In the genomic region with DNA sequence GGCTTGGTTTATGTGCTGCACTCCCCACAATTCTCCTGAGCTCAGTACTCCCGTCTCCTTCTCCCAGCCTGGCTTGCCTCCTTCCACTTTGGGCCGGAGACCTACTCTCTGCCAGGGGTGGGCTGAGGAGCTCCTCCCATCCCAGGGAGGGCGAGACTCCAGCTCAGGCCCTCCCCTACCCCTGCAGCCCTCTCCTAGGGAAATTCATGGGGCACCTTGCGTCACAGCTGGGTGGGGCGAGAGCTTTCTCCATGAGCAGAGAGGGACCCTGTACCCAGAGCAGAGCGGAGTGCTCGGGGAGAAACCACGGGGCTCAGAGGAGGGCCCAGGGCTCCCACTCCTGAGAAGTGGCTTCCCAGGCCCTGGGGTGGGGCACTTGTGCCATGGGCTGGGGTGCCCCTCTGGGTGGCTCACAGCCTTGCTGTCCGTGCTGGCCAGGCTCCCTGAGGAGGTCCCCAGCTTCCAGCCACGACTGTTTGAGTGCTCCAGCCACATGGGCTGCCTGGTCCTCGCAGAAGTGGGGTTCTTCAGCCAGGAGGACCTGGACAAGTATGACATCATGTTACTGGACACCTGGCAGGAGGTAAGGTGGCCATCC, we compare ENCODE assay signal across 1 cellular context.
TF ChIP-seq lines count a peak whose summit lies in the region.

No MANE protein-coding gene starts in this region.

TF ChIP-seq in HepG2, 621 proteins besides CTCF, POLR2A, EP300 and RAD21 (continued from another document and continues in another):
- TF ChIP-seq, protein P1, sequence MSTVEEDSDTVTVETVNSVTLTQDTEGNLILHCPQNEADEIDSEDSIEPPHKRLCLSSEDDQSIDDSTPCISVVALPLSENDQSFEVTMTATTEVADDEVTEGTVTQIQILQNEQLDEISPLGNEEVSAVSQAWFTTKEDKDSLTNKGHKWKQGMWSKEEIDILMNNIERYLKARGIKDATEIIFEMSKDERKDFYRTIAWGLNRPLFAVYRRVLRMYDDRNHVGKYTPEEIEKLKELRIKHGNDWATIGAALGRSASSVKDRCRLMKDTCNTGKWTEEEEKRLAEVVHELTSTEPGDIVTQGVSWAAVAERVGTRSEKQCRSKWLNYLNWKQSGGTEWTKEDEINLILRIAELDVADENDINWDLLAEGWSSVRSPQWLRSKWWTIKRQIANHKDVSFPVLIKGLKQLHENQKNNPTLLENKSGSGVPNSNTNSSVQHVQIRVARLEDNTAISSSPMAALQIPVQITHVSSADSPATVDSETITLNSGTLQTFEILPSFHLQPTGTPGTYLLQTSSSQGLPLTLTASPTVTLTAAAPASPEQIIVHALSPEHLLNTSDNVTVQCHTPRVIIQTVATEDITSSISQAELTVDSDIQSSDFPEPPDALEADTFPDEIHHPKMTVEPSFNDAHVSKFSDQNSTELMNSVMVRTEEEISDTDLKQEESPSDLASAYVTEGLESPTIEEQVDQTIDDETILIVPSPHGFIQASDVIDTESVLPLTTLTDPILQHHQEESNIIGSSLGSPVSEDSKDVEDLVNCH (CRISPR knock-in tag; IDR thresholded peaks at IDR 0.05): 0 out of 2 replicates have a peak, but pooled peaks have one; percentile 37
- TF ChIP-seq GFI1 (CRISPR knock-in tag; IDR thresholded peaks at IDR 0.05; ENCODE audit: borderline replicate concordance) (no peak; the same call in 1 of the 2 replicates), FOXM1 (CRISPR knock-in tag; IDR thresholded peaks at IDR 0.05) (no peak), ZNF225 (CRISPR knock-in tag; IDR thresholded peaks at IDR 0.05) (peak; percentile 85; the same call in 1 of the 2 replicates), ZMYM3 (CRISPR knock-in tag; IDR thresholded peaks at IDR 0.05) (no peak), SNAI1 (CRISPR knock-in tag; IDR thresholded peaks at IDR 0.05; ENCODE audit: borderline replicate concordance) (0 out of 2 replicates have a peak, but pooled peaks have one; percentile 25), ZNF788 (CRISPR knock-in tag; IDR thresholded peaks at IDR 0.05; ENCODE audit: borderline replicate concordance) (0 out of 2 replicates have a peak, but pooled peaks have one; percentile 12), YEATS2 (CRISPR knock-in tag; IDR thresholded peaks at IDR 0.05; ENCODE audit: borderline replicate concordance) (0 out of 2 replicates have a peak, but pooled peaks have one; percentile 4), BRD4 (CRISPR knock-in tag; IDR thresholded peaks at IDR 0.05) (no peak), ZNF101 (CRISPR knock-in tag; IDR thresholded peaks at IDR 0.05; ENCODE audit: borderline replicate concordance, low read depth) (no peak), FLYWCH1 (CRISPR knock-in tag; IDR thresholded peaks at IDR 0.05) (no peak), MTF1 (CRISPR knock-in tag; IDR thresholded peaks at IDR 0.05) (no peak), TGIF2 (CRISPR knock-in tag; IDR thresholded peaks at IDR 0.05) (no peak), REPIN1 (CRISPR knock-in tag; IDR thresholded peaks at IDR 0.05; ENCODE audit: borderline replicate concordance, low read depth) (peak; percentile 53), ZNF746 (CRISPR knock-in tag; IDR thresholded peaks at IDR 0.05) (peak; percentile 25; the same call in 1 of the 2 replicates), ZNF614 (CRISPR knock-in tag; IDR thresholded peaks at IDR 0.05; ENCODE audit: borderline replicate concordance) (no peak), ZC3H13 (CRISPR knock-in tag; IDR thresholded peaks at IDR 0.05) (0 out of 2 replicates have a peak, but pooled peaks have one; percentile 32), ZNF44 (CRISPR knock-in tag; IDR thresholded peaks at IDR 0.05) (no peak), ZNF607 (CRISPR knock-in tag; IDR thresholded peaks at IDR 0.05; ENCODE audit: borderline replicate concordance) (0 out of 2 replicates have a peak, but pooled peaks have one; percentile 10), ZSCAN31 (CRISPR knock-in tag; IDR thresholded peaks at IDR 0.05; ENCODE audit: low read depth) (0 out of 2 replicates have a peak, but pooled peaks have one; percentile 58), POLR2AphosphoS5 (IDR thresholded peaks at IDR 0.05; ENCODE audit: low read depth, low read length) (peak; percentile 62), DPF2 (CRISPR knock-in tag; IDR thresholded peaks at IDR 0.05; ENCODE audit: borderline replicate concordance, low read depth) (0 out of 2 replicates have a peak, but pooled peaks have one; percentile 22), ZNF883 (CRISPR knock-in tag; IDR thresholded peaks at IDR 0.05; ENCODE audit: not compliant biosample characterization) (peak; percentile 32), ZFP37 (CRISPR knock-in tag; IDR thresholded peaks at IDR 0.05; ENCODE audit: borderline replicate concordance) (no peak), NR3C1 (CRISPR knock-in tag; IDR thresholded peaks at IDR 0.05) (no peak), ZNF720 (CRISPR knock-in tag; IDR thresholded peaks at IDR 0.05) (no peak), TAF1 (CRISPR knock-in tag; IDR thresholded peaks at IDR 0.05) (no peak), KLF15 (CRISPR knock-in tag; IDR thresholded peaks at IDR 0.05; ENCODE audit: borderline replicate concordance) (no peak), CAMTA2 (CRISPR knock-in tag; IDR thresholded peaks at IDR 0.05; ENCODE audit: borderline replicate concordance) (0 out of 2 replicates have a peak, but pooled peaks have one; percentile 15), ZNF564 (CRISPR knock-in tag; IDR thresholded peaks at IDR 0.05) (no peak), ZSCAN22 (CRISPR knock-in tag; IDR thresholded peaks at IDR 0.05) (no peak)
- TF ChIP-seq, protein P2, sequence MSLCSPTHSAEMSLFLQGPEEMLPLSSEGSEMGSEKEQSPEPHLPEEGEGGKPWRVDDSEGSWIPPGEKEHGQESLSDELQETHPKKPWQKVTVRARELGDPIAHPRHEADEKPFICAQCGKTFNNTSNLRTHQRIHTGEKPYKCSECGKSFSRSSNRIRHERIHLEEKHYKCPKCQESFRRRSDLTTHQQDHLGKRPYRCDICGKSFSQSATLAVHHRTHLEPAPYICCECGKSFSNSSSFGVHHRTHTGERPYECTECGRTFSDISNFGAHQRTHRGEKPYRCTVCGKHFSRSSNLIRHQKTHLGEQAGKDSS (CRISPR knock-in tag; IDR thresholded peaks at IDR 0.05; ENCODE audit: borderline replicate concordance, low read depth): no peak
- TF ChIP-seq, protein P3, sequence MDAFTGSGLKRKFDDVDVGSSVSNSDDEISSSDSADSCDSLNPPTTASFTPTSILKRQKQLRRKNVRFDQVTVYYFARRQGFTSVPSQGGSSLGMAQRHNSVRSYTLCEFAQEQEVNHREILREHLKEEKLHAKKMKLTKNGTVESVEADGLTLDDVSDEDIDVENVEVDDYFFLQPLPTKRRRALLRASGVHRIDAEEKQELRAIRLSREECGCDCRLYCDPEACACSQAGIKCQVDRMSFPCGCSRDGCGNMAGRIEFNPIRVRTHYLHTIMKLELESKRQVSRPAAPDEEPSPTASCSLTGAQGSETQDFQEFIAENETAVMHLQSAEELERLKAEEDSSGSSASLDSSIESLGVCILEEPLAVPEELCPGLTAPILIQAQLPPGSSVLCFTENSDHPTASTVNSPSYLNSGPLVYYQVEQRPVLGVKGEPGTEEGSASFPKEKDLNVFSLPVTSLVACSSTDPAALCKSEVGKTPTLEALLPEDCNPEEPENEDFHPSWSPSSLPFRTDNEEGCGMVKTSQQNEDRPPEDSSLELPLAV (CRISPR knock-in tag; conservative IDR thresholded peaks at IDR 0.05; ENCODE audit: low read depth): 0 out of 2 replicates have a peak, but pooled peaks have one; percentile 4
- TF ChIP-seq, protein P4, sequence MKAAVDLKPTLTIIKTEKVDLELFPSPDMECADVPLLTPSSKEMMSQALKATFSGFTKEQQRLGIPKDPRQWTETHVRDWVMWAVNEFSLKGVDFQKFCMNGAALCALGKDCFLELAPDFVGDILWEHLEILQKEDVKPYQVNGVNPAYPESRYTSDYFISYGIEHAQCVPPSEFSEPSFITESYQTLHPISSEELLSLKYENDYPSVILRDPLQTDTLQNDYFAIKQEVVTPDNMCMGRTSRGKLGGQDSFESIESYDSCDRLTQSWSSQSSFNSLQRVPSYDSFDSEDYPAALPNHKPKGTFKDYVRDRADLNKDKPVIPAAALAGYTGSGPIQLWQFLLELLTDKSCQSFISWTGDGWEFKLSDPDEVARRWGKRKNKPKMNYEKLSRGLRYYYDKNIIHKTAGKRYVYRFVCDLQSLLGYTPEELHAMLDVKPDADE (CRISPR knock-in tag; IDR thresholded peaks at IDR 0.05): no peak
- TF ChIP-seq, protein P5, sequence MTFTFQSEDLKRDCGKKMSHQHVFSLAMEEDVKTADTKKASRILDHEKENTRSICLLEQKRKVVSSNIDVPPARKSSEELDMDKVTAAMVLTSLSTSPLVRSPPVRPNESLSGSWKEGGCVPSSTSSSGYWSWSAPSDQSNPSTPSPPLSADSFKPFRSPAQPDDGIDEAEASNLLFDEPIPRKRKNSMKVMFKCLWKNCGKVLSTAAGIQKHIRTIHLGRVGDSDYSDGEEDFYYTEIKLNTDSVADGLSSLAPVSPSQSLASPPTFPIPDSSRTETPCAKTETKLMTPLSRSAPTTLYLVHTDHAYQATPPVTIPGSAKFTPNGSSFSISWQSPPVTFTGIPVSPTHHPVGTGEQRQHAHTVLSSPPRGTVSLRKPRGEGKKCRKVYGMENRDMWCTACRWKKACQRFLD (CRISPR knock-in tag; IDR thresholded peaks at IDR 0.05; ENCODE audit: borderline replicate concordance): no peak
- TF ChIP-seq, protein P6, sequence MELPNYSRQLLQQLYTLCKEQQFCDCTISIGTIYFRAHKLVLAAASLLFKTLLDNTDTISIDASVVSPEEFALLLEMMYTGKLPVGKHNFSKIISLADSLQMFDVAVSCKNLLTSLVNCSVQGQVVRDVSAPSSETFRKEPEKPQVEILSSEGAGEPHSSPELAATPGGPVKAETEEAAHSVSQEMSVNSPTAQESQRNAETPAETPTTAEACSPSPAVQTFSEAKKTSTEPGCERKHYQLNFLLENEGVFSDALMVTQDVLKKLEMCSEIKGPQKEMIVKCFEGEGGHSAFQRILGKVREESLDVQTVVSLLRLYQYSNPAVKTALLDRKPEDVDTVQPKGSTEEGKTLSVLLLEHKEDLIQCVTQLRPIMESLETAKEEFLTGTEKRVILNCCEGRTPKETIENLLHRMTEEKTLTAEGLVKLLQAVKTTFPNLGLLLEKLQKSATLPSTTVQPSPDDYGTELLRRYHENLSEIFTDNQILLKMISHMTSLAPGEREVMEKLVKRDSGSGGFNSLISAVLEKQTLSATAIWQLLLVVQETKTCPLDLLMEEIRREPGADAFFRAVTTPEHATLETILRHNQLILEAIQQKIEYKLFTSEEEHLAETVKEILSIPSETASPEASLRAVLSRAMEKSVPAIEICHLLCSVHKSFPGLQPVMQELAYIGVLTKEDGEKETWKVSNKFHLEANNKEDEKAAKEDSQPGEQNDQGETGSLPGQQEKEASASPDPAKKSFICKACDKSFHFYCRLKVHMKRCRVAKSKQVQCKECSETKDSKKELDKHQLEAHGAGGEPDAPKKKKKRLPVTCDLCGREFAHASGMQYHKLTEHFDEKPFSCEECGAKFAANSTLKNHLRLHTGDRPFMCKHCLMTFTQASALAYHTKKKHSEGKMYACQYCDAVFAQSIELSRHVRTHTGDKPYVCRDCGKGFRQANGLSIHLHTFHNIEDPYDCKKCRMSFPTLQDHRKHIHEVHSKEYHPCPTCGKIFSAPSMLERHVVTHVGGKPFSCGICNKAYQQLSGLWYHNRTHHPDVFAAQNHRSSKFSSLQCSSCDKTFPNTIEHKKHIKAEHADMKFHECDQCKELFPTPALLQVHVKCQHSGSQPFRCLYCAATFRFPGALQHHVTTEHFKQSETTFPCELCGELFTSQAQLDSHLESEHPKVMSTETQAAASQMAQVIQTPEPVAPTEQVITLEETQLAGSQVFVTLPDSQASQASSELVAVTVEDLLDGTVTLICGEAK (IDR thresholded peaks at IDR 0.05): no peak
- TF ChIP-seq, protein P6 (CRISPR knock-in tag; IDR thresholded peaks at IDR 0.05): peak; percentile 36; the same call in 1 of the 2 replicates
- TF ChIP-seq, protein P7, sequence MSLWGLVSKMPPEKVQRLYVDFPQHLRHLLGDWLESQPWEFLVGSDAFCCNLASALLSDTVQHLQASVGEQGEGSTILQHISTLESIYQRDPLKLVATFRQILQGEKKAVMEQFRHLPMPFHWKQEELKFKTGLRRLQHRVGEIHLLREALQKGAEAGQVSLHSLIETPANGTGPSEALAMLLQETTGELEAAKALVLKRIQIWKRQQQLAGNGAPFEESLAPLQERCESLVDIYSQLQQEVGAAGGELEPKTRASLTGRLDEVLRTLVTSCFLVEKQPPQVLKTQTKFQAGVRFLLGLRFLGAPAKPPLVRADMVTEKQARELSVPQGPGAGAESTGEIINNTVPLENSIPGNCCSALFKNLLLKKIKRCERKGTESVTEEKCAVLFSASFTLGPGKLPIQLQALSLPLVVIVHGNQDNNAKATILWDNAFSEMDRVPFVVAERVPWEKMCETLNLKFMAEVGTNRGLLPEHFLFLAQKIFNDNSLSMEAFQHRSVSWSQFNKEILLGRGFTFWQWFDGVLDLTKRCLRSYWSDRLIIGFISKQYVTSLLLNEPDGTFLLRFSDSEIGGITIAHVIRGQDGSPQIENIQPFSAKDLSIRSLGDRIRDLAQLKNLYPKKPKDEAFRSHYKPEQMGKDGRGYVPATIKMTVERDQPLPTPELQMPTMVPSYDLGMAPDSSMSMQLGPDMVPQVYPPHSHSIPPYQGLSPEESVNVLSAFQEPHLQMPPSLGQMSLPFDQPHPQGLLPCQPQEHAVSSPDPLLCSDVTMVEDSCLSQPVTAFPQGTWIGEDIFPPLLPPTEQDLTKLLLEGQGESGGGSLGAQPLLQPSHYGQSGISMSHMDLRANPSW (CRISPR knock-in tag; IDR thresholded peaks at IDR 0.05; ENCODE audit: borderline replicate concordance): peak; percentile 35; the same call in 1 of the 2 replicates
